8 cellular contexts compared by ENCODE assay signal in the genomic region with DNA sequence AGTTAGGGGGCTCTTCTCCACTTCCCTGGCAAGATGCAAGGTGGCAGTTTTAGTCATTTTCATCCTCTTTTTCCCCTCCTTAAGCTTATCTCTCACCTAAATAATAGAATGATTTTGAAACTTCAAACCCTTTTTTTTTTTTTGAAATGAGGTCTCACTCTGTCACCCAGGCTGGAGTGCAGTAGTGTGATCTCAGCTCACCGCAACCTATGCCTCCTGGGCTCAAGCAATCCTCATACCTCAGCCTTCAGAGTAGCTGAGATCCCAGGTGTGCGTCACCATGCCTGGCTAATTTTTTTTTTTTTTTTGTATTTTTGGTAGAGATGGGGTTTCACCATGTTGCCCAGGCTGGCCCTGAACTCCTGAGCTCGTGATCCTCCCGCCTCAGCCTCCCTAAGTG. TPM values are rescaled to one million over a fixed set of nuclear protein-coding genes. Genes with fewer than 3 reads are reported as not detected.
DNase-seq lines count a peak whose midpoint lies in the region; ATAC-seq, FAIRE-seq and TF ChIP-seq lines count a peak whose summit lies in the region.
"Not testable (repeated sequence)": the region's sequence is repeated elsewhere in the genome, so short reads cannot be mapped to it uniquely, and the experiment has no call there.

No MANE protein-coding gene starts in this region.

- not testable (repeated sequence) for DNase-seq in Peyer's patch; H1 (ENCODE audit: low read depth in 1 of 2, low spot score in 2 of 2); stimulated activated naive B cell treated with anti-CD40 and anti-IgM and Interleukin-4, amounts not matched to agents 10 μg/mL and 1 μg/mL and 100 μg/mL, for 72 hours
- DNase-seq in activated naive CD4-positive, alpha-beta T cell treated with anti-CD3 and anti-CD28 coated beads for 36 hours, result peak; percentile 33

- FAIRE-seq in H1 (lab: Jason Lieb, UNC), result not testable (repeated sequence)

- not testable (repeated sequence) for H4K91ac ChIP-seq in H1 (replicated peaks; ENCODE audit: insufficient read length, low read length)

- not testable (repeated sequence) for H3K23ac ChIP-seq in H1 (ENCODE audit: insufficient read length)

- not testable (repeated sequence) for H3K18ac ChIP-seq in H1 (ENCODE audit: extremely low read depth, low read length)

- not testable (repeated sequence) for H2BK5ac ChIP-seq in H1 (ENCODE audit: low read depth, low read length)

- TF ChIP-seq EP300 in H1 (IDR thresholded peaks at IDR 0.05; ENCODE audit: borderline replicate concordance in 1 of 2, low read depth in 2 of 2, low read length in 2 of 2), result not testable (repeated sequence)

- not testable (repeated sequence) for H4K20me1 ChIP-seq in BLaER1; H1 (replicated peaks in 1 of 2; ENCODE audit: control insufficient read depth in 1 of 2, insufficient read depth in 2 of 2, low read length in 2 of 2)

- not testable (repeated sequence) for H4K5ac ChIP-seq in H1 (ENCODE audit: insufficient read length, low read depth, low read length)

- not testable (repeated sequence) for H2BK120ac ChIP-seq in H1 (replicated peaks; ENCODE audit: low read depth, low read length)

- POLR2A ChIA-PET in H1 (lab: Charles Lee; ENCODE audit: partially characterized antibody), result interaction anchor here (0.6 to 1.1 kb wide), 2 partner anchors 10 to 39 kb away, joined by 3 to 5 read pairs; a partner anchor contains a TSS

- H3K27ac ChIP-seq in BLaER1, result peak overlapping the region; percentile 78
- H3K27ac ChIP-seq in Peyer's patch, result peak overlapping the region; percentile 61 to 81 (median 74)
- not testable (repeated sequence) for H3K27ac ChIP-seq in H1 (ENCODE audit: low read depth, low read length)
- peak overlapping the region; percentile 61 for H3K27ac ChIP-seq in muscle layer of duodenum (ENCODE audit: low read length)

- intact Hi-C loops in activated naive CD4-positive, alpha-beta T cell treated with anti-CD3 and anti-CD28 coated beads for 36 hours (cut with micrococcal nuclease), result not testable (repeated sequence)

- H3K23me2 ChIP-seq in H1 (ENCODE audit: low read depth, low read length), result not testable (repeated sequence)

- CTCF ChIA-PET in activated naive CD4-positive, alpha-beta T cell treated with anti-CD3 and anti-CD28 coated beads for 36 hours (lab: Charles Lee), result interaction anchor here (0.8 to 1.7 kb wide), 5 partner anchors 9 to 32 kb away, joined by 4 to 6 read pairs (median 5); a partner anchor contains a TSS
- CTCF ChIA-PET in H1 (lab: Charles Lee; ENCODE audit: partially characterized antibody), result interaction anchor here (0.6 to 27.2 kb wide), 9 partner anchors 9 to 1973 kb away, joined by 3 to 563 read pairs (median 4); a partner anchor contains a TSS

- not testable (repeated sequence) for H3K79me2 ChIP-seq in H1 (ENCODE audit: control insufficient read depth in 1 of 2, insufficient read depth in 2 of 2, low read length in 2 of 2)

- H3K4me3 Mint-ChIP-seq in activated naive CD4-positive, alpha-beta T cell treated with anti-CD3 and anti-CD28 coated beads for 36 hours; stimulated activated naive B cell treated with anti-CD40 and anti-IgM and Interleukin-4, amounts not matched to agents 10 μg/mL and 1 μg/mL and 100 μg/mL, for 72 hours: not testable (repeated sequence)

- not testable (repeated sequence) for H3K9me3 Mint-ChIP-seq in activated naive CD4-positive, alpha-beta T cell treated with anti-CD3 and anti-CD28 coated beads for 36 hours; stimulated activated naive B cell treated with anti-CD40 and anti-IgM and Interleukin-4, amounts not matched to agents 10 μg/mL and 1 μg/mL and 100 μg/mL, for 72 hours

- H3K9me3 ChIP-seq in BLaER1; Peyer's patch; H1 (ENCODE audit: insufficient read depth in 2 of 2, low read depth in 1 of 2, low read length in 1 of 2); muscle layer of duodenum (ENCODE audit: control insufficient read depth in 1 of 2, low read length in 2 of 2): not testable (repeated sequence)

- not testable (repeated sequence) for H3K36me3 Mint-ChIP-seq in activated naive CD4-positive, alpha-beta T cell treated with anti-CD3 and anti-CD28 coated beads for 36 hours (ENCODE audit: low read depth); stimulated activated naive B cell treated with anti-CD40 and anti-IgM and Interleukin-4, amounts not matched to agents 10 μg/mL and 1 μg/mL and 100 μg/mL, for 72 hours

- peaks cover 18% of the 10 kb centered on the region for H3K4me1 Mint-ChIP-seq in activated naive CD4-positive, alpha-beta T cell treated with anti-CD3 and anti-CD28 coated beads for 36 hours (ENCODE audit: low read depth)
- H3K4me1 Mint-ChIP-seq in stimulated activated naive B cell treated with anti-CD40 and anti-IgM and Interleukin-4, amounts not matched to agents 10 μg/mL and 1 μg/mL and 100 μg/mL, for 72 hours, result peaks cover 13 to 16% of the 10 kb centered on the region in 2 donors

- not testable (repeated sequence) for TF ChIP-seq CTCF in Peyer's patch (IDR thresholded peaks at IDR 0.05); H1 (IDR thresholded peaks at IDR 0.05; ENCODE audit: control extremely low read depth in 1 of 3, insufficient read depth in 1 of 3, low read depth in 1 of 3, low read length in 3 of 3)

- WGBS in H1 (ENCODE audit: extremely low coverage in 1 of 2, insufficient coverage in 1 of 2, insufficient read length in 1 of 2, insufficient replicate concordance in 2 of 2, low coverage in 1 of 2, low lambda C conversion rate in 2 of 2, missing lambda C conversion rate in 1 of 2), 2 experiments, result 86% methylated on average over 4 of the region's 4 CpGs; no CpG with 5 or more reads in 1 of the 2 experiments

- H4K8ac ChIP-seq in H1 (ENCODE audit: extremely low read depth, insufficient read depth, low read length), result 0 out of 2 replicates have a peak overlapping the region, but pooled peaks have one; percentile 89

- not testable (repeated sequence) for H2BK12ac ChIP-seq in H1 (ENCODE audit: low read depth, low read length)

- H2BK15ac ChIP-seq in H1 (ENCODE audit: low read length), result 0 out of 2 replicates have a peak overlapping the region, but pooled peaks have one; percentile 18

- H3K4me3 ChIP-seq in BLaER1; Peyer's patch; H1 (ENCODE audit: extremely low read depth in 1 of 4, insufficient read depth in 2 of 4, low read depth in 3 of 4, low read length in 4 of 4); muscle layer of duodenum (ENCODE audit: low read depth in 1 of 2, low read length in 2 of 2): not testable (repeated sequence)

- H3K27ac Mint-ChIP-seq in activated naive CD4-positive, alpha-beta T cell treated with anti-CD3 and anti-CD28 coated beads for 36 hours, result peak overlapping the region; percentile 78
- H3K27ac Mint-ChIP-seq in stimulated activated naive B cell treated with anti-CD40 and anti-IgM and Interleukin-4, amounts not matched to agents 10 μg/mL and 1 μg/mL and 100 μg/mL, for 72 hours, result peak overlapping the region; percentile 25

- not testable (repeated sequence) for H3K4ac ChIP-seq in H1 (replicated peaks; ENCODE audit: insufficient read length, low read depth, low read length)

- not testable (repeated sequence) for H2AFZ ChIP-seq in H1 (ENCODE audit: low read length)

- not testable (repeated sequence) for H3K14ac ChIP-seq in H1 (ENCODE audit: insufficient read length)

- H2BK20ac ChIP-seq in H1 (ENCODE audit: low read length), result not testable (repeated sequence)

- H3K79me1 ChIP-seq in H1 (ENCODE audit: low read depth, low read length), result not testable (repeated sequence)

- not testable (repeated sequence) for TF ChIP-seq POLR2A in Peyer's patch (IDR thresholded peaks at IDR 0.05); H1 (IDR thresholded peaks at IDR 0.05; ENCODE audit: control extremely low read depth in 1 of 2, low read depth in 2 of 2, low read length in 2 of 2)

- not testable (repeated sequence) for H3K9ac ChIP-seq in BLaER1; H1 (replicated peaks in 1 of 4; ENCODE audit: extremely low read depth in 1 of 4, low read depth in 3 of 4, low read length in 3 of 4)

- not testable (repeated sequence) for TF ChIP-seq RAD21 in H1 (IDR thresholded peaks at IDR 0.05 in 1 of 2, conservative IDR thresholded peaks at IDR 0.05 in 1 of 2; ENCODE audit: low read depth in 2 of 2, low read length in 2 of 2)

- H2AK5ac ChIP-seq in H1 (ENCODE audit: low read depth, low read length), result not testable (repeated sequence)

- H3K4me1 ChIP-seq in BLaER1 (peaks cover 56% of the 10 kb centered on the region), Peyer's patch (peaks cover 0 to 12% (median 4%) of the 10 kb centered on the region in 4 donors), muscle layer of duodenum (ENCODE audit: control insufficient read depth in 1 of 2, insufficient read depth in 2 of 2, low read length in 2 of 2) (peaks cover 9 to 20% of the 10 kb centered on the region in 2 donors)
- not testable (repeated sequence) for H3K4me1 ChIP-seq in H1 (replicated peaks in 1 of 4; ENCODE audit: control insufficient read depth in 3 of 4, insufficient read depth in 4 of 4, low read length in 3 of 4)

- ATAC-seq in GM19455 (IDR thresholded peaks at IDR 0.05; ENCODE audit: unreplicated experiment) (peak; percentile 36), HG03045 (IDR thresholded peaks at IDR 0.05; ENCODE audit: unreplicated experiment) (peak; percentile 9)
- ATAC-seq in stimulated activated naive B cell treated with anti-CD40 and anti-IgM and Interleukin-4, amounts not matched to agents 10 μg/mL and 1 μg/mL and 100 μg/mL, for 72 hours (replicated peaks), result peak; percentile 31 to 36

- H3K27me3 Mint-ChIP-seq in activated naive CD4-positive, alpha-beta T cell treated with anti-CD3 and anti-CD28 coated beads for 36 hours (ENCODE audit: low read depth); stimulated activated naive B cell treated with anti-CD40 and anti-IgM and Interleukin-4, amounts not matched to agents 10 μg/mL and 1 μg/mL and 100 μg/mL, for 72 hours: not testable (repeated sequence)

- not testable (repeated sequence) for H3K27me3 ChIP-seq in BLaER1; Peyer's patch; H1 (replicated peaks in 1 of 4; ENCODE audit: control insufficient read depth in 3 of 4, extremely low read depth in 1 of 4, insufficient read depth in 3 of 4, low read length in 3 of 4); muscle layer of duodenum (ENCODE audit: low read depth, low read length)

- not testable (repeated sequence) for H3K36me3 ChIP-seq in BLaER1; Peyer's patch; H1 (ENCODE audit: control insufficient read depth in 2 of 4, insufficient read depth in 4 of 4, low read length in 3 of 4); muscle layer of duodenum (ENCODE audit: control insufficient read depth in 1 of 2, insufficient read depth in 2 of 2, low read length in 2 of 2)

- not testable (repeated sequence) for H3K56ac ChIP-seq in H1 (replicated peaks; ENCODE audit: insufficient read length, low read depth, low read length)

- H3K4me2 ChIP-seq in BLaER1, result peak overlapping the region; percentile 69
- H3K4me2 ChIP-seq in H1 (ENCODE audit: insufficient read depth in 1 of 2, low read depth in 2 of 2, low read length in 2 of 2), result not testable (repeated sequence)

RNA-seq across cellular contexts. Expression of a gene that starts 9.8 kb away (rescaled TPM):
- total RNA-seq in Peyer's patch, result 10 to 100 TPM; 45.4 to 61.4 (median 53.7) TPM
- 10 to 100 TPM; 65.0 to 68.7 TPM for total RNA-seq in activated naive CD4-positive, alpha-beta T cell treated with anti-CD3 and anti-CD28 coated beads for 36 hours
- 61.8 and 71.2 TPM in 2 replicates for total RNA-seq in H1 (2021; fragmentation: NEBNext Ultra II Directional; extraction: Animal tissue kit (Norgen Biotek cat#: 25700))
- polyA plus RNA-seq in H1 (2011; rRNA removed), result 48.2 and 72.0 TPM in 2 replicates
- polyA plus RNA-seq in H1 (2011; cell fraction: cytosol; rRNA removed), result 19.9 TPM
- polyA plus RNA-seq in H1 (2011; cell fraction: nucleus; rRNA removed), result 66.9 TPM
- 66.8 to 74.2 TPM (median 69.2 TPM) in 4 replicates for polyA plus RNA-seq in H1 (2012, experiment 1 of 2)
- 67.1 TPM for polyA plus RNA-seq in H1 (2012, experiment 2 of 2)
- polyA plus RNA-seq in H1 (2013, experiment 1 of 2), result 61.6 TPM
- 60.1 TPM for polyA plus RNA-seq in H1 (2013, experiment 2 of 2)
- 29.7 and 44.3 TPM in 2 replicates for polyA minus RNA-seq in H1 (2011; rRNA and poly(A)+ RNA removed)
- polyA minus RNA-seq in H1 (2011; cell fraction: cytosol; rRNA and poly(A)+ RNA removed), result 31.1 TPM
- 30.8 TPM for polyA minus RNA-seq in H1 (2011; cell fraction: nucleus; rRNA and poly(A)+ RNA removed)

RNA-seq across cellular contexts. Expression of a gene that starts 13.5 kb away (rescaled TPM):
- 10 to 100 TPM; 16.5 to 61.4 (median 45.7) TPM for total RNA-seq in Peyer's patch
- total RNA-seq in activated naive CD4-positive, alpha-beta T cell treated with anti-CD3 and anti-CD28 coated beads for 36 hours, result 1 to 10 TPM; 8.1 to 9.6 TPM
- 5.1 and 6.4 TPM in 2 replicates for total RNA-seq in H1 (2021; fragmentation: NEBNext Ultra II Directional; extraction: Animal tissue kit (Norgen Biotek cat#: 25700))
- 6.3 and 11.6 TPM in 2 replicates for polyA plus RNA-seq in H1 (2011; rRNA removed)
- polyA plus RNA-seq in H1 (2011; cell fraction: cytosol; rRNA removed), result 6.2 TPM
- polyA plus RNA-seq in H1 (2011; cell fraction: nucleus; rRNA removed), result 12.1 TPM
- polyA plus RNA-seq in H1 (2012, experiment 1 of 2), result 5.0 to 8.3 TPM (median 5.5 TPM) in 4 replicates
- polyA plus RNA-seq in H1 (2012, experiment 2 of 2), result 5.4 TPM
- polyA plus RNA-seq in H1 (2013, experiment 1 of 2), result 5.7 TPM
- 6.1 TPM for polyA plus RNA-seq in H1 (2013, experiment 2 of 2)
- 2.6 and 3.7 TPM in 2 replicates for polyA minus RNA-seq in H1 (2011; rRNA and poly(A)+ RNA removed)
- polyA minus RNA-seq in H1 (2011; cell fraction: cytosol; rRNA and poly(A)+ RNA removed), result 5.0 TPM
- polyA minus RNA-seq in H1 (2011; cell fraction: nucleus; rRNA and poly(A)+ RNA removed), result 6.2 TPM

RNA-seq across cellular contexts. Expression of a gene that starts 20.7 kb away (rescaled TPM):
- 10 to 100 TPM in 3 of 4 donors, 1 to 10 TPM in 1; 8.4 to 45.4 (median 22.2) TPM for total RNA-seq in Peyer's patch
- total RNA-seq in activated naive CD4-positive, alpha-beta T cell treated with anti-CD3 and anti-CD28 coated beads for 36 hours, result 10 to 100 TPM; 98.5 to 99.1 TPM
- 7.5 and 8.4 TPM in 2 replicates for total RNA-seq in H1 (2021; fragmentation: NEBNext Ultra II Directional; extraction: Animal tissue kit (Norgen Biotek cat#: 25700))
- polyA plus RNA-seq in H1 (2011; rRNA removed), result 3.6 and 5.2 TPM in 2 replicates
- 77.7 TPM for polyA plus RNA-seq in H1 (2011; cell fraction: cytosol; rRNA removed)
- polyA plus RNA-seq in H1 (2011; cell fraction: nucleus; rRNA removed), result 15.5 TPM
- polyA plus RNA-seq in H1 (2012, experiment 1 of 2), result 4.1 to 10.3 TPM (median 7.8 TPM) in 4 replicates
- polyA plus RNA-seq in H1 (2012, experiment 2 of 2), result 1.9 TPM
- 3.7 TPM for polyA plus RNA-seq in H1 (2013, experiment 1 of 2)
- polyA plus RNA-seq in H1 (2013, experiment 2 of 2), result 4.2 TPM
- 1.9 and 2.0 TPM in 2 replicates for polyA minus RNA-seq in H1 (2011; rRNA and poly(A)+ RNA removed)
- polyA minus RNA-seq in H1 (2011; cell fraction: cytosol; rRNA and poly(A)+ RNA removed), result 3.7 TPM
- 3.7 TPM for polyA minus RNA-seq in H1 (2011; cell fraction: nucleus; rRNA and poly(A)+ RNA removed)

RNA-seq across cellular contexts. Expression of a gene that starts 31.9 kb away (rescaled TPM):
- total RNA-seq in Peyer's patch, result 10 to 100 TPM; 14.0 to 22.7 (median 16.9) TPM
- 10 to 100 TPM; 24.5 to 25.5 TPM for total RNA-seq in activated naive CD4-positive, alpha-beta T cell treated with anti-CD3 and anti-CD28 coated beads for 36 hours
- total RNA-seq in H1 (2021; fragmentation: NEBNext Ultra II Directional; extraction: Animal tissue kit (Norgen Biotek cat#: 25700)), result 47.7 and 48.6 TPM in 2 replicates
- 21.2 and 25.6 TPM in 2 replicates for polyA plus RNA-seq in H1 (2011; rRNA removed)
- polyA plus RNA-seq in H1 (2011; cell fraction: cytosol; rRNA removed), result 24.5 TPM
- 26.6 TPM for polyA plus RNA-seq in H1 (2011; cell fraction: nucleus; rRNA removed)
- polyA plus RNA-seq in H1 (2012, experiment 1 of 2), result 30.2 to 35.1 TPM (median 31.2 TPM) in 4 replicates
- polyA plus RNA-seq in H1 (2012, experiment 2 of 2), result 28.8 TPM
- polyA plus RNA-seq in H1 (2013, experiment 1 of 2), result 23.2 TPM
- polyA plus RNA-seq in H1 (2013, experiment 2 of 2), result 22.1 TPM
- 9.4 and 9.6 TPM in 2 replicates for polyA minus RNA-seq in H1 (2011; rRNA and poly(A)+ RNA removed)
- polyA minus RNA-seq in H1 (2011; cell fraction: cytosol; rRNA and poly(A)+ RNA removed), result 17.1 TPM
- 16.2 TPM for polyA minus RNA-seq in H1 (2011; cell fraction: nucleus; rRNA and poly(A)+ RNA removed)

RNA-seq across cellular contexts. Expression of a gene that starts 39.8 kb away (rescaled TPM):
- total RNA-seq in Peyer's patch, result 10 to 100 TPM; 61.1 to 95.7 (median 72.9) TPM
- 100 to 1,000 TPM; 109 to 117 TPM for total RNA-seq in activated naive CD4-positive, alpha-beta T cell treated with anti-CD3 and anti-CD28 coated beads for 36 hours
- 125 and 132 TPM in 2 replicates for total RNA-seq in H1 (2021; fragmentation: NEBNext Ultra II Directional; extraction: Animal tissue kit (Norgen Biotek cat#: 25700))
- 78.4 and 138 TPM in 2 replicates for polyA plus RNA-seq in H1 (2011; rRNA removed)
- 67.5 TPM for polyA plus RNA-seq in H1 (2011; cell fraction: cytosol; rRNA removed)
- 231 TPM for polyA plus RNA-seq in H1 (2011; cell fraction: nucleus; rRNA removed)
- 52.3 to 79.2 TPM (median 70.2 TPM) in 4 replicates for polyA plus RNA-seq in H1 (2012, experiment 1 of 2)
- 69.1 TPM for polyA plus RNA-seq in H1 (2012, experiment 2 of 2)
- 75.5 TPM for polyA plus RNA-seq in H1 (2013, experiment 1 of 2)
- polyA plus RNA-seq in H1 (2013, experiment 2 of 2), result 69.0 TPM
- polyA minus RNA-seq in H1 (2011; rRNA and poly(A)+ RNA removed), result 33.2 and 44.3 TPM in 2 replicates
- 53.9 TPM for polyA minus RNA-seq in H1 (2011; cell fraction: cytosol; rRNA and poly(A)+ RNA removed)
- polyA minus RNA-seq in H1 (2011; cell fraction: nucleus; rRNA and poly(A)+ RNA removed), result 66.2 TPM
